9 cellular contexts compared by ENCODE assay signal in genomic region chr4:20395160-20395773, GRCh38.
DNase-seq lines count a peak whose midpoint lies in the region; ATAC-seq and TF ChIP-seq lines count a peak whose summit lies in the region.
"Had no signal": no experiment of that assay in that cellular context is flagged by ENCODE, and none has a peak within 500 bp of the region (broad histone marks: within the 10 kb centered on the region; RNA-seq: fewer than 3 reads in every experiment).

No MANE protein-coding gene starts in this region.

- 42% methylated on average over 3 of the region's 3 CpGs for WGBS in esophagus muscularis mucosa

- H3K4me1 ChIP-seq in Caco-2, result no peaks in the 10 kb centered on the region
- no peaks in the 10 kb centered on the region for H3K4me1 ChIP-seq in Peyer's patch
- peaks cover 0 to 24% (median 15%) of the 10 kb centered on the region in 4 donors for H3K4me1 ChIP-seq in esophagus muscularis mucosa

- intact Hi-C loops in Caco-2 (cut with micrococcal nuclease; ENCODE audit: unreplicated experiment), result no loop called here
- intact Hi-C loops in esophagus muscularis mucosa (cut with DNase I), result no loop called here

- peak; percentile 52 for ATAC-seq in GM18870 (IDR thresholded peaks at IDR 0.05; ENCODE audit: unreplicated experiment)
- ATAC-seq in activated T-cell treated with anti-CD3 and anti-CD28 coated beads, Interleukin-2, amount 50 U/mL, for 4 hours, result no peak

- TF ChIP-seq EP300 in esophagus muscularis mucosa (IDR thresholded peaks at IDR 0.05), result no peak

- no peak for TF ChIP-seq POLR2A in Peyer's patch (IDR thresholded peaks at IDR 0.05)
- no peak for TF ChIP-seq POLR2A in esophagus muscularis mucosa (IDR thresholded peaks at IDR 0.05; ENCODE audit: low read depth)

- DNase-seq in Caco-2, result peak; percentile 40 to 55
- DNase-seq in HPDE6-E6E7 (ENCODE audit: extremely low spot score), result peak; percentile 6
- DNase-seq in Peyer's patch, result peak in 1 of 3 donors; percentile 71
- no peak for DNase-seq in esophagus muscularis mucosa (ENCODE audit: extremely low spot score)
- peak; percentile 11 for DNase-seq in progenitor cell of endocrine pancreas (ENCODE audit: low spot score, unreplicated experiment)
- no peak for DNase-seq in central memory CD4-positive, alpha-beta T cell
- DNase-seq in activated T-cell treated with anti-CD3 and anti-CD28 coated beads, Interleukin-2, amount 50 U/mL, for 4 hours, result no peak

- H3K9me3 ChIP-seq in Caco-2 (no peaks in the 10 kb centered on the region), Peyer's patch (no peaks in the 10 kb centered on the region), esophagus muscularis mucosa (no peaks in the 10 kb centered on the region)

- H3K27me3 ChIP-seq in Caco-2 (replicated peaks; ENCODE audit: control insufficient read depth, insufficient read depth, low read length) (no peaks in the 10 kb centered on the region), Peyer's patch (no peaks in the 10 kb centered on the region), esophagus muscularis mucosa (no peaks in the 10 kb centered on the region)

- no peaks in the 10 kb centered on the region for H3K36me3 Mint-ChIP-seq in Caco-2 (ENCODE audit: insufficient read depth, unreplicated experiment)
- H3K36me3 Mint-ChIP-seq in progenitor cell of endocrine pancreas (ENCODE audit: insufficient read depth), result no peaks in the 10 kb centered on the region
- no peaks in the 10 kb centered on the region for H3K36me3 Mint-ChIP-seq in activated T-cell treated with anti-CD3 and anti-CD28 coated beads, Interleukin-2, amount 50 U/mL, for 4 hours (ENCODE audit: insufficient read depth)

- H3K4me3 Mint-ChIP-seq in Caco-2 (ENCODE audit: unreplicated experiment), result no peak overlapping the region
- H3K4me3 Mint-ChIP-seq in progenitor cell of endocrine pancreas (ENCODE audit: low read depth), result no peak overlapping the region
- H3K4me3 Mint-ChIP-seq in activated T-cell treated with anti-CD3 and anti-CD28 coated beads, Interleukin-2, amount 50 U/mL, for 4 hours, result no peak overlapping the region
- H3K4me3 Mint-ChIP-seq: T-helper 1 cell treated with Interleukin-12 subunit alpha and Interleukin-12 subunit beta and Interleukin-4 antibody, amounts not matched to agents 30 μg/mL and 1 μg/mL, for 36 hours had no signal

- CTCF ChIA-PET in Caco-2 (lab: Charles Lee), result no interaction called here

- H3K4me3 ChIP-seq in Caco-2 (ENCODE audit: low read depth, low read length) (no peak overlapping the region), Peyer's patch (no peak overlapping the region), esophagus muscularis mucosa (no peak overlapping the region)

- H3K4me1 Mint-ChIP-seq in Caco-2 (ENCODE audit: low read depth, unreplicated experiment) (no peaks in the 10 kb centered on the region), progenitor cell of endocrine pancreas (ENCODE audit: low read depth) (no peaks in the 10 kb centered on the region)
- no peaks in the 10 kb centered on the region for H3K4me1 Mint-ChIP-seq in activated T-cell treated with anti-CD3 and anti-CD28 coated beads, Interleukin-2, amount 50 U/mL, for 4 hours (ENCODE audit: low read depth)

- TF ChIP-seq CTCF in Caco-2 (IDR thresholded peaks at IDR 0.05; ENCODE audit: insufficient read depth in 1 of 2, low read depth in 1 of 2, low read length in 1 of 2, severe bottlenecking in 1 of 2, unreplicated experiment in 1 of 2), result peak; percentile 30 to 48
- peak in 4 of 6 experiments; percentile 24 to 56 (median 45) for TF ChIP-seq CTCF in Peyer's patch (IDR thresholded peaks at IDR 0.05)
- TF ChIP-seq CTCF in esophagus muscularis mucosa (IDR thresholded peaks at IDR 0.05), result peak; percentile 26 to 54 (median 35)
- peak; percentile 68 for TF ChIP-seq CTCF in progenitor cell of endocrine pancreas (IDR thresholded peaks at IDR 0.05; ENCODE audit: unreplicated experiment)

- POLR2A ChIA-PET in Caco-2 (lab: Charles Lee), result no interaction called here

- no peaks in the 10 kb centered on the region for H3K9me3 Mint-ChIP-seq in Caco-2 (ENCODE audit: unreplicated experiment)
- no peaks in the 10 kb centered on the region for H3K9me3 Mint-ChIP-seq in progenitor cell of endocrine pancreas (ENCODE audit: low read depth)
- H3K9me3 Mint-ChIP-seq in activated T-cell treated with anti-CD3 and anti-CD28 coated beads, Interleukin-2, amount 50 U/mL, for 4 hours, result no peaks in the 10 kb centered on the region
- H3K9me3 Mint-ChIP-seq: T-helper 1 cell treated with Interleukin-12 subunit alpha and Interleukin-12 subunit beta and Interleukin-4 antibody, amounts not matched to agents 30 μg/mL and 1 μg/mL, for 36 hours had no signal

- no TSS peak for BruUV-seq in Caco-2 (replicated peaks; lab: Mats Ljungman, UMichigan)

- H3K36me3 ChIP-seq in Caco-2 (ENCODE audit: control insufficient read depth, insufficient read depth, low read length) (no peaks in the 10 kb centered on the region), Peyer's patch (no peaks in the 10 kb centered on the region), esophagus muscularis mucosa (no peaks in the 10 kb centered on the region)

- H3K27ac Mint-ChIP-seq in Caco-2 (ENCODE audit: unreplicated experiment) (no peak overlapping the region), progenitor cell of endocrine pancreas (peak overlapping the region; percentile 75)
- H3K27ac Mint-ChIP-seq: T-helper 1 cell treated with Interleukin-12 subunit alpha and Interleukin-12 subunit beta and Interleukin-4 antibody, amounts not matched to agents 30 μg/mL and 1 μg/mL, for 36 hours had no signal

- H3K27me3 Mint-ChIP-seq in Caco-2 (ENCODE audit: insufficient read depth, unreplicated experiment) (peaks cover 12% of the 10 kb centered on the region), progenitor cell of endocrine pancreas (peaks cover 24% of the 10 kb centered on the region)
- H3K27me3 Mint-ChIP-seq in activated T-cell treated with anti-CD3 and anti-CD28 coated beads, Interleukin-2, amount 50 U/mL, for 4 hours (ENCODE audit: low read depth), result no peaks in the 10 kb centered on the region

- H3K27ac ChIP-seq in Peyer's patch (no peak overlapping the region), esophagus muscularis mucosa (replicated peaks in 1 of 4) (no peak overlapping the region)

Comparison
In these comparisons a context has a peak if more than half of its experiments do, and no peak if none do; other contexts are left out.
1. DNase-seq: peak in Caco-2 (2 of 2), HPDE6-E6E7 (single experiment) and progenitor cell of endocrine pancreas (single experiment); none in esophagus muscularis mucosa (single experiment), central memory CD4-positive, alpha-beta T cell (single experiment) and activated T-cell treated with anti-CD3 and anti-CD28 coated beads, Interleukin-2, amount 50 U/mL, for 4 hours (single experiment).
2. Peak in every context shown above with its lines, with median percentiles within 50 percentile points of each other: CTCF ChIP-seq.